In the genomic region with DNA sequence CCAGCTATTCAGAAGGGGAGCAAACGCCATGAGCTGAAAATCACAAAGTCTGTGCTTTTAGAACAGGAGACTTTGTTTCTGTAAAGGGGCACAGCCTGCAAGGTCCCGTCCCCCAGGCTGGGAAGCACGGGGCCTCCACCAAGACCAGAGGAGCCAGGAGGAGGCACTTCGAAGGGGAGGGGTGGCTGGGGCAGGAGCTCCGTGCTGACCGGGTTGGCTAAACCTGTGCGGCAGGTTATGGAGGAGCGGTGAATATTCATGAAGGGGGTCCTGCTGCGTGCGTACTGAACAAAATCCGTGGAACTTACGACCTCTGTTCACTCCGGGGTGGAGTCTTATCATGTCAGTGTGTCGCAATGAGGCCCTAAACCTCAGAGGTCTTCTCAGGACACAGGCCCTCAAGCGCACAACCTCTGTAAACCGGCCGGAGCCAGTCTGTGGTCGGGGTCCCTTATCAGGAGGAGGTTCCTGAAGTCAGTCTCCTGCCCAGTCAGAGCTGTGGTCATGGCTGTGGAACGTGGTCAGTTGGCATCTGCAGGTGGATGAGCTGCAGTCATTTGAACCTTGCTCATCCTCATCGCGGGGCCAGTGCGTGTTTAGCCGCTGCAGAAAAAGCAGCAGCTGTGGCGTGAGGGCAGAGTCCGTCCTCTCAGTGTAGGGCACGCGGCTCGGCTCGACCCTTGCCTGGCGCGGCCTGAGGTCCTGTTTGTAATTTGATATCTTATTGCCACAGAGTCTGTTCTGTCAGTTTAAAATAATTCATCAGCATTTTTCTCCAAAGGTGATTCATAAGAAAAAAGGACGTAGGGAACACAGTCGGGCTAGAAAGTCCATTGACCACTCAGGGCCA, we compare ENCODE assay signal across 8 cellular contexts.
DNase-seq lines count a peak whose midpoint lies in the region; ATAC-seq, FAIRE-seq and TF ChIP-seq lines count a peak whose summit lies in the region.
"Not testable (repeated sequence)": the region's sequence is repeated elsewhere in the genome, so short reads cannot be mapped to it uniquely, and the experiment has no call there.

No MANE protein-coding gene starts in this region.

- ATAC-seq in IMR-90 (ENCODE audit: low read depth) (peak; percentile 76), WTC11 (peak; percentile 56), Right ventricle myocardium inferior (peak; percentile 48), left ventricle myocardium superior (peak; percentile 44), left lung (peak; percentile 53), lower lobe of right lung (peak; percentile 21), pancreas (peak in 3 of 4 donors; percentile 45 to 62 (median 58)), gastrocnemius medialis (peak; percentile 47 to 75)

- H3K4me1 ChIP-seq in IMR-90 (ENCODE audit: control insufficient read depth, insufficient read depth, low read length); left lung; lower lobe of right lung; pancreas; gastrocnemius medialis: not testable (repeated sequence)

- not testable (repeated sequence) for H2BK15ac ChIP-seq in IMR-90 (ENCODE audit: low read depth, low read length)

- not testable (repeated sequence) for H3K27me3 ChIP-seq in IMR-90 (ENCODE audit: control insufficient read depth, insufficient read depth, low read length); left lung; lower lobe of right lung (ENCODE audit: low read depth); pancreas; gastrocnemius medialis

- not testable (repeated sequence) for H3K9ac ChIP-seq in IMR-90 (ENCODE audit: low read depth, low read length)

- H4K5ac ChIP-seq in IMR-90 (ENCODE audit: low read depth, low read length), result not testable (repeated sequence)

- not testable (repeated sequence) for H4K8ac ChIP-seq in IMR-90 (ENCODE audit: low read depth in 2 of 2, low read length in 2 of 2)

- H3K27me3 Mint-ChIP-seq in WTC11 (ENCODE audit: low read depth), result not testable (repeated sequence)

- not testable (repeated sequence) for H3K4ac ChIP-seq in IMR-90 (ENCODE audit: low read depth, low read length)

- H3K27ac ChIP-seq in IMR-90 (ENCODE audit: insufficient read depth, low read length); left lung; lower lobe of right lung; pancreas; gastrocnemius medialis: not testable (repeated sequence)

- H3K4me2 ChIP-seq in IMR-90 (ENCODE audit: low read depth, low read length), result not testable (repeated sequence)

- TF ChIP-seq RAD21 in IMR-90 (IDR thresholded peaks at IDR 0.05; ENCODE audit: low read length), result not testable (repeated sequence)

- not testable (repeated sequence) for H2AK5ac ChIP-seq in IMR-90 (ENCODE audit: low read depth, low read length)

- not testable (repeated sequence) for DNase-seq in IMR-90; WTC11 (ENCODE audit: low spot score); Right ventricle myocardium inferior (ENCODE audit: missing footprints); left ventricle myocardium superior; left lung; lower lobe of right lung; pancreas; gastrocnemius medialis

- not testable (repeated sequence) for H3K4me3 Mint-ChIP-seq in WTC11

- not testable (repeated sequence) for H3K56ac ChIP-seq in IMR-90 (ENCODE audit: extremely low read depth, insufficient read depth, low read length)

- H3K18ac ChIP-seq in IMR-90 (ENCODE audit: low read depth, low read length), result not testable (repeated sequence)

- no CpG with 5 or more reads among the region's 33 CpGs for WGBS in IMR-90 (ENCODE audit: extremely low coverage in 2 of 2, insufficient read length in 1 of 2), 2 experiments
- no CpG with 5 or more reads among the region's 33 CpGs for whole genome bisulfite sequencing in pancreas, 2 donors

- not testable (repeated sequence) for H3K23ac ChIP-seq in IMR-90 (ENCODE audit: low read depth, low read length)

- TF ChIP-seq POLR2A in IMR-90 (IDR thresholded peaks at IDR 0.05; ENCODE audit: low read depth, low read length); gastrocnemius medialis (IDR thresholded peaks at IDR 0.05): not testable (repeated sequence)

- H3K9me1 ChIP-seq in IMR-90 (ENCODE audit: insufficient read depth, low read length), result not testable (repeated sequence)

- not testable (repeated sequence) for H3K9me3 ChIP-seq in IMR-90 (ENCODE audit: control insufficient read depth, insufficient read depth, low read length); left lung; lower lobe of right lung; pancreas; gastrocnemius medialis

- not testable (repeated sequence) for BruUV-seq in IMR-90 (replicated peaks; lab: Mats Ljungman, UMichigan)

- H3K79me1 ChIP-seq in IMR-90 (ENCODE audit: low read depth in 1 of 2, low read length in 2 of 2), result not testable (repeated sequence)

- not testable (repeated sequence) for H3K4me1 Mint-ChIP-seq in WTC11

- not testable (repeated sequence) for H3K27ac Mint-ChIP-seq in WTC11

- H4K91ac ChIP-seq in IMR-90 (ENCODE audit: insufficient read depth, low read depth, low read length), result not testable (repeated sequence)

- in situ Hi-C loops in IMR-90 (cut with MboI; ENCODE audit: low sequenced_read_pairs); gastrocnemius medialis (cut with MboI; ENCODE audit: low sequenced_read_pairs in 4 of 4): not testable (repeated sequence)

- H2AK9ac ChIP-seq in IMR-90 (replicated peaks; ENCODE audit: low read depth, low read length, poor library complexity), result not testable (repeated sequence)

- not testable (repeated sequence) for H3K14ac ChIP-seq in IMR-90 (replicated peaks; ENCODE audit: low read depth, low read length)

- FAIRE-seq in pancreas (lab: Jason Lieb, UNC), result not testable (repeated sequence)

- dilution Hi-C loops in IMR-90 (cut with HindIII; ENCODE audit: low sequenced_read_pairs, unreplicated experiment), result not testable (repeated sequence)

- H3K9me3 Mint-ChIP-seq in WTC11, result not testable (repeated sequence)

- not testable (repeated sequence) for H3K36me3 Mint-ChIP-seq in WTC11

- not testable (repeated sequence) for H3K36me3 ChIP-seq in IMR-90 (ENCODE audit: control insufficient read depth, insufficient read depth, low read length); left lung; lower lobe of right lung; pancreas; gastrocnemius medialis

- H2AFZ ChIP-seq in IMR-90 (replicated peaks; ENCODE audit: low read length, poor library complexity), result not testable (repeated sequence)

- not testable (repeated sequence) for H2BK20ac ChIP-seq in IMR-90 (ENCODE audit: low read depth, low read length)

- H2BK120ac ChIP-seq in IMR-90 (ENCODE audit: low read depth, low read length), result not testable (repeated sequence)

- intact Hi-C loops in IMR-90 (cut with micrococcal nuclease); Right ventricle myocardium inferior (cut with DNase I); left ventricle myocardium superior (cut with micrococcal nuclease); left lung (cut with DNase I); lower lobe of right lung (cut with DNase I); pancreas (cut with DNase I); gastrocnemius medialis (cut with DNase I; ENCODE audit: low total_unique reads): not testable (repeated sequence)

- not testable (repeated sequence) for H2BK5ac ChIP-seq in IMR-90 (ENCODE audit: low read depth, low read length, poor library complexity, severe bottlenecking)

- H3K4me3 ChIP-seq in IMR-90 (ENCODE audit: insufficient read depth, low read depth, low read length); left lung; lower lobe of right lung; pancreas; gastrocnemius medialis: not testable (repeated sequence)

- not testable (repeated sequence) for TF ChIP-seq CTCF in IMR-90 (conservative IDR thresholded peaks at IDR 0.05; ENCODE audit: low read depth, low read length); WTC11 (IDR thresholded peaks at IDR 0.05); left lung (IDR thresholded peaks at IDR 0.05); lower lobe of right lung (IDR thresholded peaks at IDR 0.05); pancreas (IDR thresholded peaks at IDR 0.05); gastrocnemius medialis (IDR thresholded peaks at IDR 0.05 in 4 of 5, conservative IDR thresholded peaks at IDR 0.05 in 1 of 5)

- CTCF ChIA-PET in IMR-90 (lab: Yijun Ruan, JAX); WTC11 (lab: Charles Lee): not testable (repeated sequence)

- POLR2A ChIA-PET in IMR-90 (lab: Charles Lee; ENCODE audit: unreplicated experiment); WTC11 (lab: Charles Lee): not testable (repeated sequence)

- H4K20me1 ChIP-seq in IMR-90 (ENCODE audit: insufficient read depth, low read length), result not testable (repeated sequence)

Comparison
In these comparisons a context has a peak if more than half of its experiments do, and no peak if none do; other contexts are left out.
1. ATAC-seq: peak in every context shown above with its lines; median percentile 76 in IMR-90; 61 in gastrocnemius medialis; 58 in pancreas; 56 in WTC11; 53 in left lung; 48 in Right ventricle myocardium inferior; 44 in left ventricle myocardium superior; 21 in lower lobe of right lung.